Comparison of ENCODE assay signal across 8 cellular contexts in the genomic region with DNA sequence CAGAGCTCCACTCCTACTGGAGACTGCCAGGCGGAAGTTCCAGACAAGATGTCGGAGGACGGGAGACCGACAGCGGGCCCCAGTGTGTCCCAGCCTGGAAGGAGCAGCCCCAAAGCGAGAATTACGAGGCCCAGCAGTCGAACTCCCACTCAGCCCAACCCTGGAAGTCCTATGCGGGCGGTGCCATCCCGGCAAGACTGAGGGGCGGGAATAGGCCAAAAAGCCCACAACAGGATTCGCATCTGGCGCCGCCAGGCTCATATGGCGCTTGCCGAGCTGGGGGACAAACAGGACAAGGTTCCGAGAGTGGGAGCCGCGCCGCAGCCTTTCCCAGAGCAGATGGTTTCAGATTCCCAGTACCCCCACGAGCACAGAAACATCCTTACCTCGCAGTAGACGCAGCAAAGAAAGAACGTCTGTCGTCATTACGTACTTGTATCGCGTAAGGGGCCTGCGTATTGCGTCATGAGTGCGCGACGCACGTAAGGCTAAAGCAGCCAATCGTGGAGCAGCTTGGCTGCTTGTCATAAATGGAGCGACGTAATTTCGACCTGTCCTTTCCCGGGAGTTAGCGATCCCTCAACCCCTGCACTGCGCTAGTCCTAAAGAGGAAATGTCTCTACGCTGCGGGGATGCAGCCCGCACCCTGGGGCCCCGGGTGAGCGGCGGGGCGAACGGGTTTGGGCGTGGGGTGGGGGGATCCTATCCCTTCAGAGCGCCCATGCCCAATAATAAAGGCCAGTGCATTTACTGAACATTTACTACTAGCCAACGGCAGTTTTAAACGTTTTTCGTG. TPM values are rescaled to one million over a fixed set of nuclear protein-coding genes. Genes with fewer than 3 reads are reported as not detected.
DNase-seq lines count a peak whose midpoint lies in the region; ATAC-seq and TF ChIP-seq lines count a peak whose summit lies in the region.

A gene (plus strand): TSS at position 552 of the 796 bp plus-strand sequence. CDS start 62 bp downstream, at position 614.
A gene (minus strand): TSS at position 418 of the 796 bp plus-strand sequence. CDS start 483 bp downstream, outside the sequence.

- peak within 1 kb of the TSS; percentile 99 for H3K9ac ChIP-seq in H9 (ENCODE audit: extremely low read depth, insufficient read length, low read length)

- H3K79me2 ChIP-seq in H9 (ENCODE audit: insufficient read depth, low read length): peaks cover 14% of the 10 kb centered on the region

- H3K27ac ChIP-seq in H9 (ENCODE audit: insufficient read length, low read depth, low read length): peak within 1 kb of the TSS; percentile 31

- H2BK20ac ChIP-seq in H9 (ENCODE audit: low read depth, low read length, poor library complexity, severe bottlenecking): no peak within 1 kb of the TSS

- ATAC-seq in natural killer cell treated with Interleukin-12 subunit alpha and Interleukin-12 subunit beta and Interleukin-15 and Interleukin-18, amount 100 ng/mL, for 72 hours: peak; percentile 96
- ATAC-seq in stimulated activated naive CD8-positive, alpha-beta T cell treated with anti-CD3 and anti-CD28 coated beads, Interleukin-15, Interleukin-2, amounts not matched to agents 100 U/mL and 50 U/mL, for 24 hours: peak; percentile 94

- H3K4me3 ChIP-seq in MG63 (peak within 1 kb of the TSS; percentile 65), fibroblast of pulmonary artery (replicated peaks; ENCODE audit: low read depth, low read length) (peak within 1 kb of the TSS; percentile 96)

- H3K23ac ChIP-seq in H9 (ENCODE audit: insufficient read length, low read depth, low read length): no peak within 1 kb of the TSS

- TF ChIP-seq CTCF in H9 (conservative IDR thresholded peaks at IDR 0.05) (no peak), fibroblast of pulmonary artery (IDR thresholded peaks at IDR 0.05; ENCODE audit: low read length, missing control alignments) (no peak)

- H3K18ac ChIP-seq in H9 (ENCODE audit: insufficient read length, low read depth, low read length): peak within 1 kb of the TSS; percentile 93

- H2BK12ac ChIP-seq in H9 (ENCODE audit: insufficient read length, low read depth, low read length): no peak within 1 kb of the TSS

- no peak within 1 kb of the TSS for H2AFZ ChIP-seq in H9 (ENCODE audit: low read length)

- H3K27ac Mint-ChIP-seq in H9: peak within 1 kb of the TSS; percentile 99 to 100 (median 100)
- H3K27ac Mint-ChIP-seq in natural killer cell treated with Interleukin-12 subunit alpha and Interleukin-12 subunit beta and Interleukin-15 and Interleukin-18, amount 100 ng/mL, for 72 hours: peak within 1 kb of the TSS; percentile 99

- no peaks in the 10 kb centered on the region; a peak in 1 of 5 replicates for H3K9me3 Mint-ChIP-seq in H9
- no peaks in the 10 kb centered on the region for H3K9me3 Mint-ChIP-seq in natural killer cell treated with Interleukin-12 subunit alpha and Interleukin-12 subunit beta and Interleukin-15 and Interleukin-18, amount 100 ng/mL, for 72 hours

- H3K27me3 Mint-ChIP-seq in H9 (ENCODE audit: low read depth): no peaks in the 10 kb centered on the region
- H3K27me3 Mint-ChIP-seq in natural killer cell treated with Interleukin-12 subunit alpha and Interleukin-12 subunit beta and Interleukin-15 and Interleukin-18, amount 100 ng/mL, for 72 hours: no peaks in the 10 kb centered on the region

- H3K14ac ChIP-seq in H9 (ENCODE audit: insufficient read depth, low read length): peak within 1 kb of the TSS; percentile 93

- H2AK5ac ChIP-seq in H9 (ENCODE audit: insufficient read length, low read length): no peak within 1 kb of the TSS

- H4K91ac ChIP-seq in H9 (ENCODE audit: insufficient read length, low read depth, low read length): peak within 1 kb of the TSS; percentile 63

- H3K9me3 ChIP-seq in H9 (ENCODE audit: control insufficient read depth, low read depth, low read length) (no peaks in the 10 kb centered on the region), MG63 (no peaks in the 10 kb centered on the region)

- H3K4me2 ChIP-seq in H9 (ENCODE audit: insufficient read depth, insufficient read length, low read length): peak within 1 kb of the TSS; percentile 78

- peak within 1 kb of the TSS; percentile 58; the same call in 1 of the 2 replicates for H3K4ac ChIP-seq in H9 (ENCODE audit: low read depth, low read length)

- H3K36me3 Mint-ChIP-seq in H9 (ENCODE audit: insufficient read depth in 1 of 3, low read depth in 3 of 3): peaks cover 46 to 65% (median 63%) of the 10 kb centered on the region in 3 experiments
- H3K36me3 Mint-ChIP-seq in natural killer cell treated with Interleukin-12 subunit alpha and Interleukin-12 subunit beta and Interleukin-15 and Interleukin-18, amount 100 ng/mL, for 72 hours: peaks cover 34% of the 10 kb centered on the region

- peaks cover 12 to 18% of the 10 kb centered on the region in 2 experiments for H3K4me1 Mint-ChIP-seq in H9
- H3K4me1 Mint-ChIP-seq in natural killer cell treated with Interleukin-12 subunit alpha and Interleukin-12 subunit beta and Interleukin-15 and Interleukin-18, amount 100 ng/mL, for 72 hours (ENCODE audit: low read depth in 2 of 2): peaks cover 22 to 41% of the 10 kb centered on the region in 2 donors

- no peak within 1 kb of the TSS for H2BK15ac ChIP-seq in H9 (ENCODE audit: low read depth, low read length)

- DNase-seq in ELR (ENCODE audit: low read depth) (peak; percentile 99), H9 (peak; percentile 96), MG63 (peak; percentile 87), SHP77 treated with DMSO at 0.1 percent for 48 hours (lab: John Stamatoyannopoulos, UW) (peak; percentile 77), fibroblast of pulmonary artery (ENCODE audit: low read depth) (peak; percentile 100)
- peak; percentile 97 for DNase-seq in activated effector memory CD4-positive, alpha-beta T cell treated with anti-CD3 and anti-CD28 coated beads, Interleukin-2, amount 50 U/mL, for 16 hours
- DNase-seq in natural killer cell treated with Interleukin-12 subunit alpha and Interleukin-12 subunit beta and Interleukin-15 and Interleukin-18, amount 100 ng/mL, for 72 hours (ENCODE audit: low spot score): peak; percentile 94
- DNase-seq in stimulated activated naive CD8-positive, alpha-beta T cell treated with anti-CD3 and anti-CD28 coated beads, Interleukin-15, Interleukin-2, amounts not matched to agents 100 U/mL and 50 U/mL, for 24 hours: peak; percentile 90

- peak within 1 kb of the TSS; percentile 62 for H2BK120ac ChIP-seq in H9 (ENCODE audit: low read depth, low read length, poor library complexity, severe bottlenecking)

- H2BK5ac ChIP-seq in H9 (ENCODE audit: insufficient read length, low read length): no peak within 1 kb of the TSS

- H3K27me3 ChIP-seq in H9 (ENCODE audit: insufficient read depth, low read length) (no peaks in the 10 kb centered on the region), MG63 (no peaks in the 10 kb centered on the region)

- no peaks in the 10 kb centered on the region for H3K23me2 ChIP-seq in H9 (ENCODE audit: insufficient read length, low read depth, low read length, poor library complexity, severe bottlenecking)

- H3T11ph ChIP-seq in H9 (ENCODE audit: low read length): peak within 1 kb of the TSS; percentile 20

- peaks cover 6% of the 10 kb centered on the region for H3K79me1 ChIP-seq in H9 (ENCODE audit: insufficient read depth, low read depth, low read length, poor library complexity, severe bottlenecking)

- no peak within 1 kb of the TSS for H3K56ac ChIP-seq in H9 (ENCODE audit: insufficient read length, low read depth, low read length)

- peak within 1 kb of the TSS; percentile 90 for H4K5ac ChIP-seq in H9 (ENCODE audit: insufficient read length, low read depth, low read length)

- no CpG with 5 or more reads among the region's 55 CpGs for WGBS in H9 (ENCODE audit: extremely low coverage, insufficient read length, low lambda C conversion rate)

- H4K20me1 ChIP-seq in H9 (ENCODE audit: control insufficient read depth, insufficient read depth, insufficient read length): no peaks in the 10 kb centered on the region

- H3K36me3 ChIP-seq in MG63: peaks cover 58% of the 10 kb centered on the region

- peak within 1 kb of the TSS; percentile 20 for H4K8ac ChIP-seq in H9 (replicated peaks; ENCODE audit: insufficient read length, low read depth, low read length)

- H3K4me3 Mint-ChIP-seq in H9: peak within 1 kb of the TSS; percentile 99
- H3K4me3 Mint-ChIP-seq in natural killer cell treated with Interleukin-12 subunit alpha and Interleukin-12 subunit beta and Interleukin-15 and Interleukin-18, amount 100 ng/mL, for 72 hours: peak within 1 kb of the TSS; percentile 99

- peaks cover 2% of the 10 kb centered on the region; the same call in 1 of the 2 replicates for H3K4me1 ChIP-seq in H9 (ENCODE audit: insufficient read depth, low read length)

RNA-seq across cellular contexts. Expression of the first gene that starts in this region (rescaled TPM):
- total RNA-seq in H9 (2021): 18.5 and 19.9 TPM in 2 replicates
- 16.0 and 31.4 TPM in 2 replicates for total RNA-seq in MG63 (2014; rRNA removed; shearing (Covaris generic); ENCODE audit: low replicate concordance)
- total RNA-seq in natural killer cell treated with Interleukin-12 subunit alpha and Interleukin-12 subunit beta and Interleukin-15 and Interleukin-18, amount 100 ng/mL, for 72 hours: 10 to 100 TPM; 19.0 to 33.1 TPM

RNA-seq across cellular contexts. Expression of the second gene that starts in this region (rescaled TPM):
- total RNA-seq in H9 (2021): 1,871 and 1,888 TPM in 2 replicates
- 1,371 and 1,840 TPM in 2 replicates for total RNA-seq in MG63 (2014; rRNA removed; shearing (Covaris generic); ENCODE audit: low replicate concordance)
- total RNA-seq in natural killer cell treated with Interleukin-12 subunit alpha and Interleukin-12 subunit beta and Interleukin-15 and Interleukin-18, amount 100 ng/mL, for 72 hours: 1,000 to 10,000 TPM in 1 of 2 donors, 100 to 1,000 TPM in 1; 980 to 1,126 TPM

Comparison
In these comparisons a context has a peak if more than half of its experiments do, and no peak if none do; other contexts are left out.
1. Peak in every context shown above with its lines: DNase-seq, ATAC-seq, H3K4me3 ChIP-seq and H3K27ac ChIP-seq.